Comparison of ENCODE assay signal across 8 cellular contexts in genomic region chr14:104798300-104799238, GRCh38. TPM values are rescaled to one million over a fixed set of nuclear protein-coding genes. Genes with fewer than 3 reads are reported as not detected.
DNase-seq lines count a peak whose midpoint lies in the region; ATAC-seq and TF ChIP-seq lines count a peak whose summit lies in the region.
"Had no signal": no experiment of that assay in that cellular context is flagged by ENCODE, and none has a peak within 500 bp of the region (broad histone marks: within the 10 kb centered on the region; RNA-seq: fewer than 3 reads in every experiment).

No MANE protein-coding gene starts in this region.

- H3K9me3 Mint-ChIP-seq in GM23338 (no peaks in the 10 kb centered on the region), activated B cell treated with CpG ODN at 0.5 μM for 24 hours (no peaks in the 10 kb centered on the region)
- H3K9me3 Mint-ChIP-seq: stimulated activated naive B cell treated with anti-CD40 and anti-IgM and Interleukin-4, amounts not matched to agents 10 μg/mL and 1 μg/mL and 100 μg/mL, for 72 hours had no signal

- no peaks in the 10 kb centered on the region for H3K9me2 ChIP-seq in GM23338 (ENCODE audit: insufficient read depth)

- ATAC-seq in GM23338 = no peak
- ATAC-seq in activated B cell treated with CpG ODN at 0.5 μM for 24 hours (ENCODE audit: low read depth) = no peak
- no peak for ATAC-seq in GM18868 (IDR thresholded peaks at IDR 0.05; ENCODE audit: unreplicated experiment)

- peaks cover 9% of the 10 kb centered on the region; the same call in 1 of the 2 replicates for H4K20me1 ChIP-seq in GM23338 (replicated peaks; ENCODE audit: insufficient read depth)

- H3K36me3 ChIP-seq in GM23338 (ENCODE audit: insufficient read depth) = no peaks in the 10 kb centered on the region
- H3K36me3 ChIP-seq in liver (ENCODE audit: control insufficient read depth in 4 of 4, insufficient read depth in 3 of 4, low read depth in 1 of 4, low read length in 3 of 4) = no peaks in the 10 kb centered on the region
- no peaks in the 10 kb centered on the region for H3K36me3 ChIP-seq in spleen

- H3K4me1 Mint-ChIP-seq in GM23338 (peaks cover 40% of the 10 kb centered on the region), activated B cell treated with CpG ODN at 0.5 μM for 24 hours (peaks cover 54% of the 10 kb centered on the region)

- H3K9ac ChIP-seq in liver (ENCODE audit: low read depth in 1 of 2, low read length in 2 of 2) = no peak overlapping the region

- H3K27ac Mint-ChIP-seq in GM23338 (no peak overlapping the region), activated B cell treated with CpG ODN at 0.5 μM for 24 hours (peak overlapping the region; percentile 87)

- peaks cover 62% of the 10 kb centered on the region for H3K27me3 Mint-ChIP-seq in GM23338 (ENCODE audit: insufficient read depth, low read depth, poor library complexity)
- no peaks in the 10 kb centered on the region for H3K27me3 Mint-ChIP-seq in activated B cell treated with CpG ODN at 0.5 μM for 24 hours
- H3K27me3 Mint-ChIP-seq: stimulated activated naive B cell treated with anti-CD40 and anti-IgM and Interleukin-4, amounts not matched to agents 10 μg/mL and 1 μg/mL and 100 μg/mL, for 72 hours had no signal

- peaks cover 4% of the 10 kb centered on the region; the same call in 1 of the 2 replicates for H3K79me2 ChIP-seq in GM23338 (replicated peaks; ENCODE audit: insufficient read depth)

- POLR2A ChIA-PET in activated B cell treated with CpG ODN at 0.5 μM for 24 hours (lab: Charles Lee) = no interaction called here

- H3K27me3 ChIP-seq in GM23338 (ENCODE audit: insufficient read depth) (peaks cover 63% of the 10 kb centered on the region), liver (ENCODE audit: control insufficient read depth in 4 of 4, insufficient read depth in 4 of 4, low read length in 3 of 4) (no peaks in the 10 kb centered on the region), spleen (replicated peaks in 1 of 7) (no peaks in the 10 kb centered on the region)

- no peak overlapping the region for H3K27ac ChIP-seq in GM23338 (ENCODE audit: low read depth)
- peak overlapping the region; percentile 96 to 97 for H3K27ac ChIP-seq in liver (ENCODE audit: low read depth in 1 of 2, low read length in 2 of 2)
- H3K27ac ChIP-seq in spleen = peak overlapping the region; percentile 86 to 95 (median 91)

- peak overlapping the region; percentile 99 for H3K4me2 ChIP-seq in GM23338

- CTCF ChIA-PET in activated B cell treated with CpG ODN at 0.5 μM for 24 hours (lab: Charles Lee) = no interaction called here

- H3F3A ChIP-seq in GM23338 (replicated peaks; ENCODE audit: low read depth) = peaks cover 12% of the 10 kb centered on the region; the same call in 1 of the 2 replicates

- TF ChIP-seq CTCF in GM23338 (conservative IDR thresholded peaks at IDR 0.05; ENCODE audit: low read depth in 2 of 2) (no peak), activated B cell treated with CpG ODN at 0.5 μM for 24 hours (IDR thresholded peaks at IDR 0.05) (no peak), liver (IDR thresholded peaks at IDR 0.05; ENCODE audit: low read depth, low read length, missing input control) (no peak), spleen (IDR thresholded peaks at IDR 0.05 in 8 of 11, conservative IDR thresholded peaks at IDR 0.05 in 3 of 11) (no peak)

- H3K9me3 ChIP-seq in liver (ENCODE audit: control insufficient read depth in 4 of 4, low read length in 3 of 4) (no peaks in the 10 kb centered on the region), spleen (no peaks in the 10 kb centered on the region)

- H3K4me3 ChIP-seq in GM23338 (peak overlapping the region; percentile 95), liver (ENCODE audit: low read depth in 1 of 3, low read length in 3 of 3) (no peak overlapping the region), spleen (no peak overlapping the region)

- no peaks in the 10 kb centered on the region for H3K36me3 Mint-ChIP-seq in GM23338 (ENCODE audit: low read depth)
- H3K36me3 Mint-ChIP-seq in activated B cell treated with CpG ODN at 0.5 μM for 24 hours (ENCODE audit: low read depth) = peaks cover 1% of the 10 kb centered on the region

- TF ChIP-seq POLR2A in spleen (IDR thresholded peaks at IDR 0.05) = no peak

- peak overlapping the region; percentile 81; the same call in 2 of the 3 replicates for H3K4me3 Mint-ChIP-seq in GM23338
- peak overlapping the region; percentile 73 for H3K4me3 Mint-ChIP-seq in activated B cell treated with CpG ODN at 0.5 μM for 24 hours

- 84% methylated on average over 16 of the region's 16 CpGs for WGBS in liver
- 77 to 90% (median 80%) methylated on average over 16 of the region's 16 CpGs for WGBS in spleen, 5 donors

- TF ChIP-seq RAD21 in liver (IDR thresholded peaks at IDR 0.05) = no peak

- H3K4me1 ChIP-seq in GM23338 (ENCODE audit: insufficient read depth) (peaks cover 34% of the 10 kb centered on the region), liver (ENCODE audit: control insufficient read depth in 4 of 4, insufficient read depth in 4 of 4, low read length in 3 of 4) (peaks cover 27 to 49% (median 36%) of the 10 kb centered on the region in 4 donors), spleen (peaks cover 44 to 88% (median 73%) of the 10 kb centered on the region in 6 donors)

- intact Hi-C loops in activated B cell treated with CpG ODN at 0.5 μM for 24 hours (cut with micrococcal nuclease) = no loop called here
- intact Hi-C loops in spleen (cut with DNase I; ENCODE audit: low total_unique reads) = no loop called here

- no peak overlapping the region for H2AFZ ChIP-seq in GM23338

- no peak for DNase-seq in GM23338 (ENCODE audit: low spot score)
- DNase-seq in activated B cell treated with CpG ODN at 0.5 μM for 24 hours = no peak
- no peak for DNase-seq in spleen
- DNase-seq in activated effector memory CD4-positive, alpha-beta T cell treated with Interleukin-2 at 50 U/mL for 16 hours = no peak
- DNase-seq in GDM1 (lab: John Stamatoyannopoulos, UW) = no peak
- DNase-seq: stimulated activated naive B cell treated with anti-CD40 and anti-IgM and Interleukin-4, amounts not matched to agents 10 μg/mL and 1 μg/mL and 100 μg/mL, for 72 hours had no signal

TF ChIP-seq in liver, 16 proteins besides CTCF, POLR2A, EP300 and RAD21:
- TF ChIP-seq HNF4G (IDR thresholded peaks at IDR 0.05) (no peak), FOXA2 (IDR thresholded peaks at IDR 0.05) (no peak)
TF ChIP-seq in liver: peak in this region for 0.

RNA-seq across cellular contexts. Expression of gene ZBTB42, which starts 2.3 kb away (rescaled TPM):
- 4.4 and 7.5 TPM in 2 replicates for total RNA-seq in GM23338 (2014; rRNA removed; shearing (Covaris generic))
- polyA plus RNA-seq in GM23338 (2016; fragmentation: Nextera tagmentation; extraction: Ambion mirVana) (0.66 and 0.70 TPM in 2 replicates), liver (1 to 10 TPM; 1.5 to 4.4 TPM), spleen (1 to 10 TPM in 2 of 3 donors, under 1 TPM in 1; 0.74 to 2.9 (median 1.1) TPM)
- total RNA-seq in activated B cell treated with CpG ODN at 0.5 μM for 24 hours (3.0 and 3.1 TPM in 2 replicates), liver (1 to 10 TPM; 5.4 to 9.4 TPM), spleen (10 to 100 TPM in 1 of 7 donors, 1 to 10 TPM in 6; 4.2 to 11.5 (median 7.9) TPM)

RNA-seq across cellular contexts. Expression of gene AKT1, which starts 3.0 kb away (rescaled TPM):
- 74.3 and 78.7 TPM in 2 replicates for total RNA-seq in GM23338 (2014; rRNA removed; shearing (Covaris generic))
- polyA plus RNA-seq in GM23338 (2016; fragmentation: Nextera tagmentation; extraction: Ambion mirVana) (19.2 and 23.7 TPM in 2 replicates), liver (10 to 100 TPM; 30.6 to 78.2 TPM), spleen (100 to 1,000 TPM in 1 of 3 donors, 10 to 100 TPM in 2; 56.2 to 114 (median 61.6) TPM)
- total RNA-seq in activated B cell treated with CpG ODN at 0.5 μM for 24 hours (72.8 and 80.8 TPM in 2 replicates), liver (100 to 1,000 TPM in 1 of 2 donors, 10 to 100 TPM in 1; 39.2 to 192 TPM), spleen (100 to 1,000 TPM; 107 to 184 (median 141) TPM)

RNA-seq across cellular contexts. Expression of gene SIVA1, which starts 45.6 kb away (rescaled TPM):
- 381 and 392 TPM in 2 replicates for total RNA-seq in GM23338 (2014; rRNA removed; shearing (Covaris generic))
- polyA plus RNA-seq in GM23338 (2016; fragmentation: Nextera tagmentation; extraction: Ambion mirVana) (215 and 225 TPM in 2 replicates), liver (100 to 1,000 TPM; 109 to 115 TPM), spleen (100 to 1,000 TPM; 119 to 226 (median 184) TPM)
- total RNA-seq in activated B cell treated with CpG ODN at 0.5 μM for 24 hours (47.9 and 51.2 TPM in 2 replicates), liver (10 to 100 TPM; 67.4 to 90.4 TPM), spleen (100 to 1,000 TPM in 3 of 7 donors, 10 to 100 TPM in 4; 56.7 to 198 (median 76.4) TPM)
